1 cellular context compared by ENCODE assay signal in the genomic region with DNA sequence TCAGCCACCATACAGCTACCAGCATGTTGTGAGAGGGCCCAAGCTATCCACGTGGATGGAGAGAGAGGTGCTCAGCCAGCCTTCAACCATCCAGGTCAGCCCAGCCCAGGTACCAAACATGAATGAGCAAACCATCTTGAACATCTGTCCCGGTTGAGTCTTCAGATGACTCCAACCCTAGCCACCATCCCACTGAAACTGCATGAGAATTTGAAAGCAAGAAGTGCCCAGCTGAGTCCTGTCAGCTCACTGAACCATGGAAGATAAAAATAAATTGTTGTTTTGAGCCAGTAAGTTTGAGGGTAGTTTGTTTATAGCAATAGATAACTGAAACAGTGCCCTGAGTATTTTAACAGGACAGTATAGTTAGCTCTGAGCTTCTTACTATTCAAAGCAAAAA.
TF ChIP-seq lines count a peak whose summit lies in the region.

No MANE protein-coding gene starts in this region.

TF ChIP-seq in SK-N-SH, 30 proteins besides CTCF, POLR2A, EP300 and RAD21:
- TF ChIP-seq, protein P1, sequence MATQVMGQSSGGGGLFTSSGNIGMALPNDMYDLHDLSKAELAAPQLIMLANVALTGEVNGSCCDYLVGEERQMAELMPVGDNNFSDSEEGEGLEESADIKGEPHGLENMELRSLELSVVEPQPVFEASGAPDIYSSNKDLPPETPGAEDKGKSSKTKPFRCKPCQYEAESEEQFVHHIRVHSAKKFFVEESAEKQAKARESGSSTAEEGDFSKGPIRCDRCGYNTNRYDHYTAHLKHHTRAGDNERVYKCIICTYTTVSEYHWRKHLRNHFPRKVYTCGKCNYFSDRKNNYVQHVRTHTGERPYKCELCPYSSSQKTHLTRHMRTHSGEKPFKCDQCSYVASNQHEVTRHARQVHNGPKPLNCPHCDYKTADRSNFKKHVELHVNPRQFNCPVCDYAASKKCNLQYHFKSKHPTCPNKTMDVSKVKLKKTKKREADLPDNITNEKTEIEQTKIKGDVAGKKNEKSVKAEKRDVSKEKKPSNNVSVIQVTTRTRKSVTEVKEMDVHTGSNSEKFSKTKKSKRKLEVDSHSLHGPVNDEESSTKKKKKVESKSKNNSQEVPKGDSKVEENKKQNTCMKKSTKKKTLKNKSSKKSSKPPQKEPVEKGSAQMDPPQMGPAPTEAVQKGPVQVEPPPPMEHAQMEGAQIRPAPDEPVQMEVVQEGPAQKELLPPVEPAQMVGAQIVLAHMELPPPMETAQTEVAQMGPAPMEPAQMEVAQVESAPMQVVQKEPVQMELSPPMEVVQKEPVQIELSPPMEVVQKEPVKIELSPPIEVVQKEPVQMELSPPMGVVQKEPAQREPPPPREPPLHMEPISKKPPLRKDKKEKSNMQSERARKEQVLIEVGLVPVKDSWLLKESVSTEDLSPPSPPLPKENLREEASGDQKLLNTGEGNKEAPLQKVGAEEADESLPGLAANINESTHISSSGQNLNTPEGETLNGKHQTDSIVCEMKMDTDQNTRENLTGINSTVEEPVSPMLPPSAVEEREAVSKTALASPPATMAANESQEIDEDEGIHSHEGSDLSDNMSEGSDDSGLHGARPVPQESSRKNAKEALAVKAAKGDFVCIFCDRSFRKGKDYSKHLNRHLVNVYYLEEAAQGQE (IDR thresholded peaks at IDR 0.05; ENCODE audit: low read depth, low read length): no peak
- TF ChIP-seq, protein P2, sequence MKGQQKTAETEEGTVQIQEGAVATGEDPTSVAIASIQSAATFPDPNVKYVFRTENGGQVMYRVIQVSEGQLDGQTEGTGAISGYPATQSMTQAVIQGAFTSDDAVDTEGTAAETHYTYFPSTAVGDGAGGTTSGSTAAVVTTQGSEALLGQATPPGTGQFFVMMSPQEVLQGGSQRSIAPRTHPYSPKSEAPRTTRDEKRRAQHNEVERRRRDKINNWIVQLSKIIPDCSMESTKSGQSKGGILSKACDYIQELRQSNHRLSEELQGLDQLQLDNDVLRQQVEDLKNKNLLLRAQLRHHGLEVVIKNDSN (IDR thresholded peaks at IDR 0.05; ENCODE audit: borderline replicate concordance, low read depth): no peak
- no peak for TF ChIP-seq FOXJ3 (CRISPR knock-in tag; IDR thresholded peaks at IDR 0.05)
- TF ChIP-seq, protein P3, sequence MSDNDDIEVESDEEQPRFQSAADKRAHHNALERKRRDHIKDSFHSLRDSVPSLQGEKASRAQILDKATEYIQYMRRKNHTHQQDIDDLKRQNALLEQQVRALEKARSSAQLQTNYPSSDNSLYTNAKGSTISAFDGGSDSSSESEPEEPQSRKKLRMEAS (IDR thresholded peaks at IDR 0.05; ENCODE audit: low read depth): no peak
- no peak for TF ChIP-seq YY1 (IDR thresholded peaks at IDR 0.05; ENCODE audit: low read depth)
- TF ChIP-seq NRF1 (IDR thresholded peaks at IDR 0.05; ENCODE audit: low read depth, low read length): no peak
- no peak for TF ChIP-seq CHD2 (IDR thresholded peaks at IDR 0.05; ENCODE audit: low read length, partially characterized antibody)
- no peak for TF ChIP-seq EZH2phosphoT487 (IDR thresholded peaks at IDR 0.05; ENCODE audit: borderline replicate concordance, low read depth)
- no peak for TF ChIP-seq ELF1 (IDR thresholded peaks at IDR 0.05)
- TF ChIP-seq, protein P4, sequence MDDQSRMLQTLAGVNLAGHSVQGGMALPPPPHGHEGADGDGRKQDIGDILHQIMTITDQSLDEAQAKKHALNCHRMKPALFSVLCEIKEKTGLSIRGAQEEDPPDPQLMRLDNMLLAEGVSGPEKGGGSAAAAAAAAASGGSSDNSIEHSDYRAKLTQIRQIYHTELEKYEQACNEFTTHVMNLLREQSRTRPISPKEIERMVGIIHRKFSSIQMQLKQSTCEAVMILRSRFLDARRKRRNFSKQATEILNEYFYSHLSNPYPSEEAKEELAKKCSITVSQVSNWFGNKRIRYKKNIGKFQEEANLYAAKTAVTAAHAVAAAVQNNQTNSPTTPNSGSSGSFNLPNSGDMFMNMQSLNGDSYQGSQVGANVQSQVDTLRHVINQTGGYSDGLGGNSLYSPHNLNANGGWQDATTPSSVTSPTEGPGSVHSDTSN (IDR thresholded peaks at IDR 0.05): no peak
- TF ChIP-seq JUND (IDR thresholded peaks at IDR 0.05): no peak
- no peak for TF ChIP-seq MXI1 (IDR thresholded peaks at IDR 0.05; ENCODE audit: low read depth, low read length)
- TF ChIP-seq FOSL2 (IDR thresholded peaks at IDR 0.05; ENCODE audit: borderline replicate concordance, low read depth): no peak
- TF ChIP-seq TAF1 (IDR thresholded peaks at IDR 0.05; ENCODE audit: borderline replicate concordance, low read depth, low read length): no peak
- TF ChIP-seq, protein P5, sequence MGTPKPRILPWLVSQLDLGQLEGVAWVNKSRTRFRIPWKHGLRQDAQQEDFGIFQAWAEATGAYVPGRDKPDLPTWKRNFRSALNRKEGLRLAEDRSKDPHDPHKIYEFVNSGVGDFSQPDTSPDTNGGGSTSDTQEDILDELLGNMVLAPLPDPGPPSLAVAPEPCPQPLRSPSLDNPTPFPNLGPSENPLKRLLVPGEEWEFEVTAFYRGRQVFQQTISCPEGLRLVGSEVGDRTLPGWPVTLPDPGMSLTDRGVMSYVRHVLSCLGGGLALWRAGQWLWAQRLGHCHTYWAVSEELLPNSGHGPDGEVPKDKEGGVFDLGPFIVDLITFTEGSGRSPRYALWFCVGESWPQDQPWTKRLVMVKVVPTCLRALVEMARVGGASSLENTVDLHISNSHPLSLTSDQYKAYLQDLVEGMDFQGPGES (IDR thresholded peaks at IDR 0.05; ENCODE audit: low read depth, low read length): no peak
- no peak for TF ChIP-seq SMC3 (IDR thresholded peaks at IDR 0.05; ENCODE audit: low read depth, low read length)
- no peak for TF ChIP-seq RXRA (IDR thresholded peaks at IDR 0.05; ENCODE audit: borderline replicate concordance, low read depth)
- no peak for TF ChIP-seq FOXM1 (IDR thresholded peaks at IDR 0.05; ENCODE audit: low read depth)
- TF ChIP-seq NFIC (IDR thresholded peaks at IDR 0.05; ENCODE audit: borderline replicate concordance): no peak
